Comparison of ENCODE assay signal across 17 cellular contexts in genomic region chr2:172560721-172561120, GRCh38. TPM values are rescaled to one million over a fixed set of nuclear protein-coding genes. Genes with fewer than 3 reads are reported as not detected.
DNase-seq lines count a peak whose midpoint lies in the region; ATAC-seq and TF ChIP-seq lines count a peak whose summit lies in the region.
"Had no signal": no experiment of that assay in that cellular context is flagged by ENCODE, and none has a peak within 500 bp of the region (broad histone marks: within the 10 kb centered on the region; RNA-seq: fewer than 3 reads in every experiment).

No MANE protein-coding gene starts in this region.

- H3K4me3 ChIP-seq in DND-41 (ENCODE audit: low read depth in 1 of 2, low read length in 2 of 2): no peak overlapping the region
- H3K4me3 ChIP-seq in GM23248: no peak overlapping the region
- H3K4me3 ChIP-seq: A549, BLaER1 had no signal

- in situ Hi-C loops in GM23248 (cut with MboI): no loop called here

- no peaks in the 10 kb centered on the region for H3K9me2 ChIP-seq in GM23248 (ENCODE audit: insufficient read depth)

- H3K36me3 ChIP-seq in DND-41 (ENCODE audit: insufficient read depth, low read length): peaks cover 62% of the 10 kb centered on the region
- peaks cover 38% of the 10 kb centered on the region for H3K36me3 ChIP-seq in GM23248 (ENCODE audit: low read depth)

- H3K4me1 ChIP-seq in DND-41 (ENCODE audit: insufficient read depth, low read length) (peaks cover 27% of the 10 kb centered on the region), GM23248 (ENCODE audit: insufficient read depth) (peaks cover 22% of the 10 kb centered on the region)

- H3K79me2 ChIP-seq in DND-41 (ENCODE audit: insufficient read depth, low read length) (peaks cover 70% of the 10 kb centered on the region), GM23248 (ENCODE audit: insufficient read depth) (peaks cover 93% of the 10 kb centered on the region)

- H3K27me3 ChIP-seq in DND-41 (ENCODE audit: insufficient read depth, low read length, poor library complexity): no peaks in the 10 kb centered on the region
- H3K27me3 ChIP-seq in GM23248 (replicated peaks; ENCODE audit: insufficient read depth): no peaks in the 10 kb centered on the region
- H3K27me3 ChIP-seq: BLaER1 had no signal

- H3K27ac ChIP-seq in DND-41 (ENCODE audit: low read length) (no peak overlapping the region), GM23248 (no peak overlapping the region)
- H3K27ac ChIP-seq: A549, BLaER1 had no signal

- H3F3A ChIP-seq in GM23248 (ENCODE audit: insufficient read depth): peaks cover 23% of the 10 kb centered on the region

- H2AFZ ChIP-seq in DND-41 (ENCODE audit: low read depth, low read length): no peak overlapping the region
- no peak overlapping the region for H2AFZ ChIP-seq in GM23248

- H4K20me1 ChIP-seq in DND-41 (ENCODE audit: insufficient read depth, low read length) (0 out of 2 replicates have a peak, but pooled peaks cover 2% of the 10 kb centered on the region), GM23248 (ENCODE audit: insufficient read depth) (peaks cover 3% of the 10 kb centered on the region; the same call in 1 of the 2 replicates)

- 96% methylated on average over 2 of the region's 2 CpGs for WGBS in GM23248 (ENCODE audit: low coverage in 1 of 2, low lambda C conversion rate in 2 of 2, missing lambda C conversion rate in 2 of 2), 2 experiments

- DNase-seq in DND-41: no peak
- peak; percentile 9 for DNase-seq in GM23248
- DNase-seq in RPMI7951 (ENCODE audit: low read depth): peak; percentile 44
- peak; percentile 31 for DNase-seq in iris pigment epithelial cell (ENCODE audit: low read depth)
- DNase-seq in SKM-1 (lab: John Stamatoyannopoulos, UW; ENCODE audit: unreplicated experiment): no peak
- DNase-seq in CD1c-positive myeloid dendritic cell (ENCODE audit: extremely low spot score): no peak
- no peak for DNase-seq in activated CD4-positive, alpha-beta T cell treated with anti-CD3 and anti-CD28 coated beads, Interleukin-2, amount 50 U/mL, for 4 hours
- DNase-seq: Calu3; CD8-positive, alpha-beta T cell; H9; MV-4-11; NCI-H187; NCI-H2107; NCI-H510A; NCI-H774 had no signal

- ATAC-seq in DND-41 (ENCODE audit: insufficient read depth, low read depth): no peak
- ATAC-seq: A549; CD8-positive, alpha-beta T cell had no signal

- H3K9me3 ChIP-seq in DND-41 (ENCODE audit: insufficient read depth, low read length, severe bottlenecking) (no peaks in the 10 kb centered on the region), GM23248 (ENCODE audit: low read depth) (no peaks in the 10 kb centered on the region)
- H3K9me3 ChIP-seq: A549, BLaER1 had no signal

- no peak for TF ChIP-seq CTCF in DND-41 (IDR thresholded peaks at IDR 0.05; ENCODE audit: borderline replicate concordance, extremely low read depth, low read length, poor library complexity, severe bottlenecking)

- H3K9ac ChIP-seq in DND-41 (ENCODE audit: low read depth, low read length) (no peak overlapping the region), GM23248 (no peak overlapping the region)
- H3K9ac ChIP-seq: BLaER1 had no signal

- H3K4me2 ChIP-seq in DND-41 (ENCODE audit: insufficient read depth, low read length): 0 out of 2 replicates have a peak overlapping the region, but pooled peaks have one; percentile 4
- H3K4me2 ChIP-seq in GM23248 (ENCODE audit: unreplicated experiment): no peak overlapping the region
- H3K4me2 ChIP-seq: A549, BLaER1 had no signal

RNA-seq across cellular contexts. Expression of gene PDK1, which starts 4.8 kb away (rescaled TPM):
- total RNA-seq in GM23248 (2014; rRNA removed; shearing (Covaris generic)): 22.7 and 29.0 TPM in 2 replicates
- polyA plus RNA-seq in GM23248 (2016; fragmentation: Nextera tagmentation; extraction: Ambion mirVana): 51.1 and 53.9 TPM in 2 replicates
- 60.7 and 66.9 TPM in 2 replicates for total RNA-seq in RPMI7951 (2014; rRNA removed; shearing (Covaris generic))

Comparison
In these comparisons a context has a peak if more than half of its experiments do, and no peak if none do; other contexts are left out.
1. DNase-seq: peak in GM23248 (single experiment), RPMI7951 (single experiment) and iris pigment epithelial cell (single experiment); none in DND-41 (single experiment), SKM-1 (single experiment), CD1c-positive myeloid dendritic cell (single experiment) and activated CD4-positive, alpha-beta T cell treated with anti-CD3 and anti-CD28 coated beads, Interleukin-2, amount 50 U/mL, for 4 hours (0 of 2).